ENCODE assay signal across 1 cellular context in genomic region chr9:114386361-114386885, GRCh38.
TF ChIP-seq lines count a peak whose summit lies in the region.

No MANE protein-coding gene starts in this region.

TF ChIP-seq in SK-N-SH, 30 proteins besides CTCF, POLR2A, EP300 and RAD21 (continued from another document):
- TF ChIP-seq REST (IDR thresholded peaks at IDR 0.05; ENCODE audit: low read depth, low read length) (no peak), YY1 (IDR thresholded peaks at IDR 0.05; ENCODE audit: low read depth) (no peak), JUND (IDR thresholded peaks at IDR 0.05) (no peak), FOXM1 (IDR thresholded peaks at IDR 0.05; ENCODE audit: low read depth) (no peak), IRF3 (IDR thresholded peaks at IDR 0.05; ENCODE audit: low read depth, low read length) (no peak)
